18 cellular contexts compared by ENCODE assay signal in genomic region chr2:85235281-85235680, GRCh38.
"Had no signal": no experiment of that assay in that cellular context is flagged by ENCODE, and none has a peak within 500 bp of the region (broad histone marks: within the 10 kb centered on the region; RNA-seq: fewer than 3 reads in every experiment).

No MANE protein-coding gene starts in this region.

- H3K27ac ChIP-seq: cardiac muscle cell, lower lobe of right lung, sigmoid colon, upper lobe of right lung, WERI-Rb-1 had no signal

- H3K4me1 ChIP-seq: sigmoid colon, upper lobe of right lung had no signal

- H3K36me3 Mint-ChIP-seq: naive thymus-derived CD4-positive, alpha-beta T cell; T-cell had no signal

- H3K27me3 ChIP-seq: cardiac muscle cell, sigmoid colon, upper lobe of right lung had no signal

- H3K9me3 ChIP-seq: lower lobe of right lung, sigmoid colon, upper lobe of right lung had no signal

- H3K36me3 ChIP-seq: cardiac muscle cell, lower lobe of right lung, sigmoid colon, upper lobe of right lung, WERI-Rb-1 had no signal

- H3K27ac Mint-ChIP-seq: activated naive CD4-positive, alpha-beta T cell treated with anti-CD3 and anti-CD28 coated beads for 36 hours; activated T-helper 17 cell treated with anti-CD3 and anti-CD28 coated beads, Interleukin-2, amount 50 U/mL, for 72 hours; naive thymus-derived CD4-positive, alpha-beta T cell; stimulated activated naive CD8-positive, alpha-beta T cell treated with anti-CD3 and anti-CD28 coated beads, Interleukin-15, Interleukin-2, amounts not matched to agents 100 ng/mL and 50 ng/mL, for 24 hours; T-cell had no signal

- H3K9me3 Mint-ChIP-seq: activated naive CD4-positive, alpha-beta T cell treated with anti-CD3 and anti-CD28 coated beads for 36 hours; activated T-helper 17 cell treated with anti-CD3 and anti-CD28 coated beads, Interleukin-2, amount 50 U/mL, for 72 hours; immature natural killer cell; stimulated activated naive CD8-positive, alpha-beta T cell treated with anti-CD3 and anti-CD28 coated beads, Interleukin-15, Interleukin-2, amounts not matched to agents 100 ng/mL and 50 ng/mL, for 24 hours; T-cell had no signal

- ATAC-seq: activated T-helper 17 cell treated with anti-CD3 and anti-CD28 coated beads, Interleukin-2, amount 50 U/mL, for 72 hours; esophagus mucosa; left cardiac atrium; naive thymus-derived CD4-positive, alpha-beta T cell; T-cell; upper lobe of right lung had no signal

- H3K4me3 ChIP-seq: cardiac muscle cell, lower lobe of right lung, sigmoid colon, upper lobe of right lung had no signal

- H3K4me3 Mint-ChIP-seq: activated naive CD4-positive, alpha-beta T cell treated with anti-CD3 and anti-CD28 coated beads for 36 hours; activated T-helper 17 cell treated with anti-CD3 and anti-CD28 coated beads, Interleukin-2, amount 50 U/mL, for 72 hours; immature natural killer cell; naive thymus-derived CD4-positive, alpha-beta T cell; stimulated activated naive CD8-positive, alpha-beta T cell treated with anti-CD3 and anti-CD28 coated beads, Interleukin-15, Interleukin-2, amounts not matched to agents 100 ng/mL and 50 ng/mL, for 24 hours; T-cell had no signal

- DNase-seq: activated CD4-positive, alpha-beta T cell treated with anti-CD3 and anti-CD28 coated beads for 48 hours; activated CD8-positive, alpha-beta memory T cell treated with anti-CD3 and anti-CD28 coated beads for 24 hours; activated naive CD4-positive, alpha-beta T cell treated with anti-CD3 and anti-CD28 coated beads for 36 hours; activated T-cell treated with anti-CD3 and anti-CD28 coated beads for 4 hours; immature natural killer cell; left cardiac atrium; lower lobe of right lung; naive thymus-derived CD4-positive, alpha-beta T cell; sigmoid colon; stimulated activated CD4-positive, alpha-beta T cell treated with anti-CD3 and anti-CD28 coated beads, Interleukin-2, amount 100 ng/mL, for 48 hours; T-cell; T1000; upper lobe of right lung; WERI-Rb-1 had no signal

- H3K4me1 Mint-ChIP-seq: activated T-helper 17 cell treated with anti-CD3 and anti-CD28 coated beads, Interleukin-2, amount 50 U/mL, for 72 hours; immature natural killer cell had no signal
